ENCODE assay signal across 1 cellular context in the genomic region with DNA sequence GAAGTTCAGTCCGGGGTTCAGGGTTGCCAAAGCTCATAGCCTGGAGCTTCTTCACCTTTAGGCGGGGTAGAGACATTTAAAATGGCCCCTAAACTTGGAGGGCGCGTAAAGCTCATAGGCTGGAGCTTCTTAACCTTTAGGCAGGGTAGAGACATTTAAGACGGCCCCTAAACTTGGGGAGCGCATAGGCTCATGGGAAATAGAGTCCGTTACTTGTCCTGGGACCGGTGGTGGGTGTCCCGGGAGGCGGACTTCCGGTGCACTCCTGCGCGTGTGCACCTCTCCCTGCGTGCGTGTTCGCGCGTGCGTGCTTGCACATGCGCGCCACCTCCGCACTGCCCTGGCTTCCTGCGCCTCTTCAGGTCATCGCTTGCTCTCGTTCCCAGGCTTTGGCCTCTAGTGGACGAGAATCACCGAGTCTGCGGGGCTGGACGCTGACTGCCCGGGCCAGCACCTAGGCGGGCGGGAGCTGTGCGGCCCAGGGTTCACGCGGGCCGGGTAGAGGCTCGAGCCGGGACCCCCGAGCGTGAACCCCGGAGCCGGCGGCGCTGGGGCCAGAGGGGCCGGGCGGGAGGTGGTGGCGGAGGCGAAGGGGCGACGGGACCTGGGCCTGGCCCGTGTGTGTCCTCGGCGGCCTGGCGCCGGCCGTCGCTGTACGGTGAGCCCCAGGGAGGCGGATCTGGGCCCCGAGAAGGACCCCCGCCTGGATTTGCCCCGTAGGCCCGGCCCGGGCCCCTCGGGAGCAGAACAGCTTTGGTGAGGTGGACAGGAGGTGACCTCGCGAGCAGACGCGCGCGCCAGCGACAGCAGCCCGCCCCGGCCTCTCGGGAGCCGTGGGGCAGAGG.
TF ChIP-seq lines count a peak whose summit lies in the region.

No MANE protein-coding gene starts in this region.

TF ChIP-seq in H1, 55 proteins besides CTCF, POLR2A, EP300 and RAD21:
- TF ChIP-seq GABPA (IDR thresholded peaks at IDR 0.05; ENCODE audit: borderline replicate concordance, insufficient read depth, low read length) (peak; percentile 57; the same call in 1 of the 2 replicates), CREB1 (IDR thresholded peaks at IDR 0.05) (peak; percentile 50), RBBP5 (IDR thresholded peaks at IDR 0.05; ENCODE audit: borderline replicate concordance, low read depth, low read length) (peak; percentile 39; the same call in 1 of the 2 replicates), BACH1 (IDR thresholded peaks at IDR 0.05; ENCODE audit: low read length) (peak; percentile 95), POLR2AphosphoS5 (IDR thresholded peaks at IDR 0.05; ENCODE audit: low read depth, low read length) (peak; percentile 52; the same call in 1 of the 2 replicates), TAF1 (IDR thresholded peaks at IDR 0.05; ENCODE audit: low read depth, low read length) (peak; percentile 39; the same call in 1 of the 2 replicates), HDAC2 (IDR thresholded peaks at IDR 0.05; ENCODE audit: borderline replicate concordance in 1 of 2, low read depth in 2 of 2, low read length in 2 of 2) (peak; percentile 70 to 91; a peak in 3 of 4 replicates), SIX5 (IDR thresholded peaks at IDR 0.05; ENCODE audit: low read depth, low read length) (peak; percentile 45), NRF1 (IDR thresholded peaks at IDR 0.05; ENCODE audit: low read depth, low read length) (peak; percentile 71), SP1 (IDR thresholded peaks at IDR 0.05; ENCODE audit: low read depth, low read length) (peak; percentile 67), PHF8 (conservative IDR thresholded peaks at IDR 0.05; ENCODE audit: low read depth, low read length) (peak; percentile 45; the same call in 1 of the 2 replicates), YY1 (IDR thresholded peaks at IDR 0.05; ENCODE audit: low read depth, low read length) (peak; percentile 78), KDM1A (IDR thresholded peaks at IDR 0.05; ENCODE audit: borderline replicate concordance, low read length) (peak; percentile 72; the same call in 1 of the 2 replicates), SUZ12 (IDR thresholded peaks at IDR 0.05; ENCODE audit: low read length) (peak; percentile 29; the same call in 1 of the 2 replicates)
- TF ChIP-seq, protein P1, sequence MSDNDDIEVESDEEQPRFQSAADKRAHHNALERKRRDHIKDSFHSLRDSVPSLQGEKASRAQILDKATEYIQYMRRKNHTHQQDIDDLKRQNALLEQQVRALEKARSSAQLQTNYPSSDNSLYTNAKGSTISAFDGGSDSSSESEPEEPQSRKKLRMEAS (IDR thresholded peaks at IDR 0.05): peak; percentile 69
TF ChIP-seq in H1: peak in this region for 15; not testable (repeated sequence) for 40.
